In genomic region chr2:75646090-75646582, GRCh38 we compare ENCODE assay signal across 1 cellular context.
TF ChIP-seq lines count a peak whose summit lies in the region.

No MANE protein-coding gene starts in this region.

TF ChIP-seq in HepG2, 621 proteins besides CTCF, POLR2A, EP300 and RAD21 (continued from another document):
- 0 out of 2 replicates have a peak, but pooled peaks have one; percentile 12 for TF ChIP-seq ZNF275 (CRISPR knock-in tag; IDR thresholded peaks at IDR 0.05; ENCODE audit: borderline replicate concordance)
- no peak for TF ChIP-seq NONO (IDR thresholded peaks at IDR 0.05)
- TF ChIP-seq NONO (CRISPR knock-in tag; conservative IDR thresholded peaks at IDR 0.05) = no peak
- peak; percentile 89 for TF ChIP-seq KDM1A (CRISPR knock-in tag; IDR thresholded peaks at IDR 0.05)
- no peak for TF ChIP-seq MAFG (CRISPR knock-in tag; IDR thresholded peaks at IDR 0.05)
- TF ChIP-seq ZNF770 (CRISPR knock-in tag; IDR thresholded peaks at IDR 0.05) = peak; percentile 100
- TF ChIP-seq ZNF446 (CRISPR knock-in tag; IDR thresholded peaks at IDR 0.05) = no peak
- 0 out of 2 replicates have a peak, but pooled peaks have one; percentile 1 for TF ChIP-seq ZNF180 (CRISPR knock-in tag; IDR thresholded peaks at IDR 0.05; ENCODE audit: borderline replicate concordance, low read depth)
- peak; percentile 82 for TF ChIP-seq ZMYM3 (CRISPR knock-in tag; IDR thresholded peaks at IDR 0.05)
- TF ChIP-seq DMTF1 (CRISPR knock-in tag; IDR thresholded peaks at IDR 0.05) = 0 out of 2 replicates have a peak, but pooled peaks have one; percentile 8
- no peak for TF ChIP-seq ZBTB49 (CRISPR knock-in tag; IDR thresholded peaks at IDR 0.05; ENCODE audit: borderline replicate concordance)
- no peak for TF ChIP-seq ARHGAP35 (CRISPR knock-in tag; IDR thresholded peaks at IDR 0.05; ENCODE audit: borderline replicate concordance)
- peak; percentile 29; the same call in 1 of the 2 replicates for TF ChIP-seq STAT6 (CRISPR knock-in tag; IDR thresholded peaks at IDR 0.05; ENCODE audit: borderline replicate concordance)
- TF ChIP-seq ZNF512 (CRISPR knock-in tag; IDR thresholded peaks at IDR 0.05) = peak; percentile 56; the same call in 1 of the 2 replicates
- no peak for TF ChIP-seq XRCC5 (optimal IDR thresholded peaks at IDR 0.05; ENCODE audit: low read length)
- no peak for TF ChIP-seq BCL3 (CRISPR knock-in tag; IDR thresholded peaks at IDR 0.05)
- 0 out of 2 replicates have a peak, but pooled peaks have one; percentile 28 for TF ChIP-seq HES4 (CRISPR knock-in tag; IDR thresholded peaks at IDR 0.05; ENCODE audit: borderline replicate concordance)
- TF ChIP-seq PHF21A (CRISPR knock-in tag; IDR thresholded peaks at IDR 0.05) = 0 out of 2 replicates have a peak, but pooled peaks have one; percentile 28
- no peak; the same call in 1 of the 2 replicates for TF ChIP-seq EHMT2 (IDR thresholded peaks at IDR 0.05; ENCODE audit: borderline replicate concordance, low read depth, low read length)
- peak; percentile 93 for TF ChIP-seq ZBTB33 (CRISPR knock-in tag; IDR thresholded peaks at IDR 0.05)
- TF ChIP-seq ZNF354B (CRISPR knock-in tag; IDR thresholded peaks at IDR 0.05) = peak; percentile 72; the same call in 1 of the 2 replicates
- TF ChIP-seq ZFP62 (CRISPR knock-in tag; IDR thresholded peaks at IDR 0.05) = no peak
- no peak for TF ChIP-seq IKZF1 (IDR thresholded peaks at IDR 0.05)
- TF ChIP-seq SNAI1 (CRISPR knock-in tag; IDR thresholded peaks at IDR 0.05; ENCODE audit: borderline replicate concordance) = no peak
- TF ChIP-seq HHEX (CRISPR knock-in tag; IDR thresholded peaks at IDR 0.05) = no peak
- TF ChIP-seq ZSCAN29 (CRISPR knock-in tag; conservative IDR thresholded peaks at IDR 0.05) = no peak
- TF ChIP-seq RFX1 (IDR thresholded peaks at IDR 0.05) = no peak
- TF ChIP-seq FLYWCH1 (CRISPR knock-in tag; IDR thresholded peaks at IDR 0.05) = no peak
- TF ChIP-seq ZMYM2 (CRISPR knock-in tag; IDR thresholded peaks at IDR 0.05) = peak; percentile 88
- 0 out of 2 replicates have a peak, but pooled peaks have one; percentile 16 for TF ChIP-seq ZNF451 (CRISPR knock-in tag; IDR thresholded peaks at IDR 0.05)
- no peak for TF ChIP-seq MED1 (CRISPR knock-in tag; IDR thresholded peaks at IDR 0.05)
- TF ChIP-seq ATRX (CRISPR knock-in tag; IDR thresholded peaks at IDR 0.05; ENCODE audit: borderline replicate concordance) = no peak
- TF ChIP-seq ZNF468 (CRISPR knock-in tag; IDR thresholded peaks at IDR 0.05) = no peak
- no peak for TF ChIP-seq ZNF282 (IDR thresholded peaks at IDR 0.05; ENCODE audit: partially characterized antibody)
- TF ChIP-seq ZNF337 (CRISPR knock-in tag; IDR thresholded peaks at IDR 0.05; ENCODE audit: borderline replicate concordance, low read depth) = peak; percentile 93; the same call in 1 of the 2 replicates
- TF ChIP-seq ZNF160 (CRISPR knock-in tag; IDR thresholded peaks at IDR 0.05) = 0 out of 2 replicates have a peak, but pooled peaks have one; percentile 24
